In genomic region chr17:63447688-63448005, GRCh38 we compare ENCODE assay signal across 9 cellular contexts. TPM values are rescaled to one million over a fixed set of nuclear protein-coding genes. Genes with fewer than 3 reads are reported as not detected.
DNase-seq lines count a peak whose midpoint lies in the region; ATAC-seq and TF ChIP-seq lines count a peak whose summit lies in the region.
"Had no signal": no experiment of that assay in that cellular context is flagged by ENCODE, and none has a peak within 500 bp of the region (broad histone marks: within the 10 kb centered on the region; RNA-seq: fewer than 3 reads in every experiment).

No MANE protein-coding gene starts in this region.

- H3K36me3 Mint-ChIP-seq in activated naive CD4-positive, alpha-beta T cell treated with anti-CD3 and anti-CD28 coated beads for 36 hours (ENCODE audit: low read depth) = no peaks in the 10 kb centered on the region
- no peaks in the 10 kb centered on the region for H3K36me3 Mint-ChIP-seq in activated naive CD4-positive, alpha-beta T cell treated with anti-CD3 and anti-CD28 coated beads, Interleukin-2, amount 50 U/mL, for 72 hours
- H3K36me3 Mint-ChIP-seq in activated B cell treated with CpG ODN at 0.5 μM for 24 hours (ENCODE audit: low read depth) = no peaks in the 10 kb centered on the region

- POLR2A ChIA-PET in activated B cell treated with CpG ODN at 0.5 μM for 24 hours (lab: Charles Lee) = interaction anchor here (1.2 to 4.2 kb wide), 3 partner anchors 11 to 174 kb away, joined by 4 to 17 read pairs (median 9); partner anchors contain the start of gene MAP3K3

- no peak for ATAC-seq in activated naive CD4-positive, alpha-beta T cell treated with anti-CD3 and anti-CD28 coated beads, Interleukin-2, amount 50 U/mL, for 72 hours
- ATAC-seq in activated B cell treated with CpG ODN at 0.5 μM for 24 hours (ENCODE audit: low read depth) = no peak
- no peak for ATAC-seq in HG02981 (IDR thresholded peaks at IDR 0.05; ENCODE audit: unreplicated experiment)

- in situ Hi-C loops in GM13976 (cut with MboI; ENCODE audit: low sequenced_read_pairs, unreplicated experiment) = loop anchor here (25.0 kb wide), 1 partner anchor 365 kb away; no protein-coding TSS in a partner anchor

- no peaks in the 10 kb centered on the region for H3K9me3 ChIP-seq in tibial nerve
- H3K9me3 ChIP-seq: neutrophil had no signal

- no peak overlapping the region for H3K4me3 ChIP-seq in tibial nerve

- peak overlapping the region; percentile 79 for H3K27ac Mint-ChIP-seq in activated naive CD4-positive, alpha-beta T cell treated with anti-CD3 and anti-CD28 coated beads for 36 hours
- H3K27ac Mint-ChIP-seq in activated naive CD4-positive, alpha-beta T cell treated with anti-CD3 and anti-CD28 coated beads, Interleukin-2, amount 50 U/mL, for 72 hours = peak overlapping the region in 1 of 2 donors; percentile 71
- peak overlapping the region; percentile 78 for H3K27ac Mint-ChIP-seq in activated B cell treated with CpG ODN at 0.5 μM for 24 hours

- 36 to 49% methylated on average over 6 to 7 of the region's 7 CpGs for WGBS in tibial nerve, 2 donors

- H3K27ac ChIP-seq in tibial nerve = peak overlapping the region; percentile 71 to 93 (median 92)
- H3K27ac ChIP-seq: neutrophil had no signal

- no peaks in the 10 kb centered on the region for H3K36me3 ChIP-seq in tibial nerve
- H3K36me3 ChIP-seq: neutrophil had no signal

- CTCF ChIA-PET in activated naive CD4-positive, alpha-beta T cell treated with anti-CD3 and anti-CD28 coated beads for 36 hours (lab: Charles Lee) = interaction anchor here (0.8 to 1.4 kb wide), 3 partner anchors 22 to 164 kb away, joined by 3 to 4 read pairs (median 3); no protein-coding TSS in a partner anchor
- CTCF ChIA-PET in activated B cell treated with CpG ODN at 0.5 μM for 24 hours (lab: Charles Lee) = interaction anchor here (2.3 kb wide), 1 partner anchor 32 kb away, joined by 7 read pairs; no protein-coding TSS in a partner anchor

- peaks cover 21% of the 10 kb centered on the region for H3K4me1 Mint-ChIP-seq in activated naive CD4-positive, alpha-beta T cell treated with anti-CD3 and anti-CD28 coated beads for 36 hours (ENCODE audit: low read depth)
- H3K4me1 Mint-ChIP-seq in activated B cell treated with CpG ODN at 0.5 μM for 24 hours = peaks cover 17% of the 10 kb centered on the region

- peaks cover 0 to 33% (median 22%) of the 10 kb centered on the region in 4 donors for H3K4me1 ChIP-seq in tibial nerve

- TF ChIP-seq CTCF in activated B cell treated with CpG ODN at 0.5 μM for 24 hours (IDR thresholded peaks at IDR 0.05) (no peak), tibial nerve (IDR thresholded peaks at IDR 0.05) (no peak), GM13976 (IDR thresholded peaks at IDR 0.05; ENCODE audit: borderline replicate concordance, control extremely low read depth, extremely low read depth, insufficient read depth, missing control alignments) (no peak)

- intact Hi-C loops in activated naive CD4-positive, alpha-beta T cell treated with anti-CD3 and anti-CD28 coated beads for 36 hours (cut with micrococcal nuclease) = loop anchor here (2.0 to 5.0 kb wide), 2 partner anchors 31 to 250 kb away; no protein-coding TSS in a partner anchor
- intact Hi-C loops in activated B cell treated with CpG ODN at 0.5 μM for 24 hours (cut with micrococcal nuclease) = loop anchor here (1.0 to 10.0 kb wide), 6 partner anchors 14 to 1007 kb away; partner anchors contain the start of genes CCDC47, DDX42, FTSJ3 and MAP3K3

- peak overlapping the region; percentile 67 for H3K4me3 Mint-ChIP-seq in activated naive CD4-positive, alpha-beta T cell treated with anti-CD3 and anti-CD28 coated beads for 36 hours
- H3K4me3 Mint-ChIP-seq in activated B cell treated with CpG ODN at 0.5 μM for 24 hours = peak overlapping the region; percentile 70

- H3K27me3 Mint-ChIP-seq in activated naive CD4-positive, alpha-beta T cell treated with anti-CD3 and anti-CD28 coated beads for 36 hours (ENCODE audit: low read depth) = no peaks in the 10 kb centered on the region
- no peaks in the 10 kb centered on the region for H3K27me3 Mint-ChIP-seq in activated B cell treated with CpG ODN at 0.5 μM for 24 hours

- no peaks in the 10 kb centered on the region for H3K27me3 ChIP-seq in tibial nerve

- TF ChIP-seq EP300 in tibial nerve (IDR thresholded peaks at IDR 0.05) = no peak

- TF ChIP-seq POLR2A in tibial nerve (IDR thresholded peaks at IDR 0.05) = no peak

- H3K9me3 Mint-ChIP-seq in activated naive CD4-positive, alpha-beta T cell treated with anti-CD3 and anti-CD28 coated beads for 36 hours = no peaks in the 10 kb centered on the region
- H3K9me3 Mint-ChIP-seq in activated naive CD4-positive, alpha-beta T cell treated with anti-CD3 and anti-CD28 coated beads, Interleukin-2, amount 50 U/mL, for 72 hours = no peaks in the 10 kb centered on the region
- H3K9me3 Mint-ChIP-seq in activated B cell treated with CpG ODN at 0.5 μM for 24 hours = no peaks in the 10 kb centered on the region

- DNase-seq in activated naive CD4-positive, alpha-beta T cell treated with anti-CD3 and anti-CD28 coated beads for 36 hours = no peak
- DNase-seq in activated naive CD4-positive, alpha-beta T cell treated with anti-CD3 and anti-CD28 coated beads, Interleukin-2, amount 50 U/mL, for 72 hours (ENCODE audit: low spot score in 2 of 2) = no peak
- no peak for DNase-seq in activated B cell treated with CpG ODN at 0.5 μM for 24 hours
- DNase-seq in islet precursor cell = peak; percentile 63
- no peak for DNase-seq in tibial nerve (ENCODE audit: low spot score in 2 of 2)
- no peak for DNase-seq in activated CD4-positive, CD25-positive, alpha-beta regulatory T cell (lab: John Stamatoyannopoulos, UW)
- no peak for DNase-seq in GM13976 (ENCODE audit: low spot score)

RNA-seq across cellular contexts. Expression of gene CYB561, which starts 1.5 kb away (rescaled TPM):
- 1 to 10 TPM; 2.3 to 2.6 TPM for total RNA-seq in activated naive CD4-positive, alpha-beta T cell treated with anti-CD3 and anti-CD28 coated beads for 36 hours
- total RNA-seq in activated naive CD4-positive, alpha-beta T cell treated with anti-CD3 and anti-CD28 coated beads, Interleukin-2, amount 50 U/mL, for 72 hours = 1 to 10 TPM in 1 of 2 donors, under 1 TPM in 1; 0.27 to 2.7 TPM
- total RNA-seq in activated B cell treated with CpG ODN at 0.5 μM for 24 hours (18.9 and 19.9 TPM in 2 replicates), tibial nerve (10 to 100 TPM; 21.4 to 52.5 (median 35.0) TPM)

RNA-seq across cellular contexts. Expression of gene ACE, which starts 29.2 kb away (rescaled TPM):
- under 1 TPM; 0.12 to 0.50 TPM for total RNA-seq in activated naive CD4-positive, alpha-beta T cell treated with anti-CD3 and anti-CD28 coated beads for 36 hours
- under 1 TPM; 0.39 to 0.66 TPM for total RNA-seq in activated naive CD4-positive, alpha-beta T cell treated with anti-CD3 and anti-CD28 coated beads, Interleukin-2, amount 50 U/mL, for 72 hours
- total RNA-seq in activated B cell treated with CpG ODN at 0.5 μM for 24 hours (3.2 and 3.3 TPM in 2 replicates), tibial nerve (10 to 100 TPM in 2 of 4 donors, 1 to 10 TPM in 2; 7.5 to 35.3 (median 14.1) TPM)
